15 cellular contexts compared by ENCODE assay signal in the genomic region with DNA sequence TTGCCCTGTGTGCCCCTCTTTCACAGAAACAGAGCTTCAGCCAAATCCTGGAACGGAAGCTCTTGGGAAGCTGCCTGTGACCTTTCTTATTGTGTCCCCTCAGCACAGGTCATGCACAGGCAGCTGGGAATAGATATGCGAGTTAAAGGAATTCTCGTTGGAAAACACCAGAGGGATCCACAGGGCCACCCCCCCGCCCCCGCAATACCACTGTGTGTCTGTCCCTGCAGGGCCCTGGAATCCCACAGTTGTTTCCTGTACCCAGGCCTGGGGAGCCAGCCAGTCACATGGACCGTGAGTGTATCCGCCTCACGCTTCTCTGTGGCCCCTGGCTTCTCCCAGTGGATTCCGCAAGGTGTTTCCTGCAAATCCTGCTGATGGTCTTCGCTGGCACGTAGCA. TPM values are rescaled to one million over a fixed set of nuclear protein-coding genes. Genes with fewer than 3 reads are reported as not detected.
DNase-seq lines count a peak whose midpoint lies in the region; ATAC-seq and TF ChIP-seq lines count a peak whose summit lies in the region.
"Had no signal": no experiment of that assay in that cellular context is flagged by ENCODE, and none has a peak within 500 bp of the region (broad histone marks: within the 10 kb centered on the region; RNA-seq: fewer than 3 reads in every experiment).

No MANE protein-coding gene starts in this region.

- 53 to 62% methylated on average over 10 to 11 of the region's 11 CpGs for WGBS in thyroid gland, 2 donors

- H3K36me3 Mint-ChIP-seq in brain: no peaks in the 10 kb centered on the region
- H3K36me3 Mint-ChIP-seq: stimulated activated naive B cell treated with anti-CD40 and anti-IgM and Interleukin-4, amounts not matched to agents 10 μg/mL and 1 μg/mL and 100 μg/mL, for 72 hours had no signal

- in situ Hi-C loops in GM13976 (cut with MboI; ENCODE audit: low sequenced_read_pairs, unreplicated experiment): no loop called here

- no peaks in the 10 kb centered on the region for H3K27me3 ChIP-seq in thyroid gland
- H3K27me3 ChIP-seq: BE2C had no signal

- H3K27me3 Mint-ChIP-seq in brain: peaks cover 3% of the 10 kb centered on the region

- H3K27ac ChIP-seq in thyroid gland: peak overlapping the region; percentile 61 to 79 (median 70)

- H3K4me3 Mint-ChIP-seq in brain: no peak overlapping the region
- H3K4me3 Mint-ChIP-seq: stimulated activated naive B cell treated with anti-CD40 and anti-IgM and Interleukin-4, amounts not matched to agents 10 μg/mL and 1 μg/mL and 100 μg/mL, for 72 hours had no signal

- TF ChIP-seq CTCF in brain (conservative IDR thresholded peaks at IDR 0.05) (no peak), thyroid gland (IDR thresholded peaks at IDR 0.05) (no peak), GM13976 (IDR thresholded peaks at IDR 0.05; ENCODE audit: borderline replicate concordance, control extremely low read depth, extremely low read depth, insufficient read depth, missing control alignments) (no peak)

- no peaks in the 10 kb centered on the region for H3K9me3 Mint-ChIP-seq in brain
- H3K9me3 Mint-ChIP-seq: stimulated activated naive B cell treated with anti-CD40 and anti-IgM and Interleukin-4, amounts not matched to agents 10 μg/mL and 1 μg/mL and 100 μg/mL, for 72 hours had no signal

- TF ChIP-seq POLR2A in thyroid gland (IDR thresholded peaks at IDR 0.05): no peak

- DNase-seq in left cardiac atrium (peak; percentile 82), mucosa of gallbladder (ENCODE audit: low spot score) (peak; percentile 27), thyroid gland (peak; percentile 67 to 70), GM13976 (ENCODE audit: low spot score) (no peak)
- no peak for DNase-seq in central memory CD4-positive, alpha-beta T cell
- DNase-seq: activated T-cell treated with anti-CD3 and anti-CD28 coated beads, Interleukin-2, amount 50 U/mL, for 1 hour; BE2C; NCI-H2171 treated with DMSO at 0.1 percent for 48 hours; stimulated activated CD4-positive, alpha-beta T cell treated with anti-CD3 and anti-CD28 coated beads, Interleukin-4, amount 100 ng/mL, for 4 hours; stimulated activated naive B cell treated with anti-CD40 and anti-IgM and Interleukin-4, amounts not matched to agents 10 μg/mL and 1 μg/mL and 100 μg/mL, for 72 hours; SW 1271 had no signal

- peak overlapping the region in 3 of 5 experiments; percentile 29 to 80 (median 40) for H3K27ac Mint-ChIP-seq in brain
- H3K27ac Mint-ChIP-seq: stimulated activated naive B cell treated with anti-CD40 and anti-IgM and Interleukin-4, amounts not matched to agents 10 μg/mL and 1 μg/mL and 100 μg/mL, for 72 hours had no signal

- peaks cover 54% of the 10 kb centered on the region for H3K4me1 Mint-ChIP-seq in brain

- peaks cover 0 to 3% of the 10 kb centered on the region in 2 donors for H3K36me3 ChIP-seq in thyroid gland
- H3K36me3 ChIP-seq: BE2C had no signal

- intact Hi-C loops in left cardiac atrium (cut with DNase I): no loop called here
- intact Hi-C loops in thyroid gland (cut with DNase I): no loop called here

- peak; percentile 69 to 80 for ATAC-seq in left cardiac atrium
- ATAC-seq in HG03139 (IDR thresholded peaks at IDR 0.05; ENCODE audit: unreplicated experiment): no peak
- no peak for ATAC-seq in GM21528 (IDR thresholded peaks at IDR 0.05; ENCODE audit: low FRiP score, unreplicated experiment)
- ATAC-seq: activated CD4-positive, CD25-positive, alpha-beta regulatory T cell treated with anti-CD3 and anti-CD28 coated beads, Interleukin-2, amount 50 U/mL, for 24 hours; stimulated activated naive B cell treated with anti-CD40 and anti-IgM and Interleukin-4, amounts not matched to agents 10 μg/mL and 1 μg/mL and 100 μg/mL, for 72 hours had no signal

- no peaks in the 10 kb centered on the region for H3K9me3 ChIP-seq in thyroid gland
- H3K9me3 ChIP-seq: BE2C had no signal

- no peak overlapping the region for H3K4me3 ChIP-seq in thyroid gland (replicated peaks in 1 of 3)

- H3K4me1 ChIP-seq in thyroid gland: peaks cover 73 to 93% of the 10 kb centered on the region in 2 donors
- H3K4me1 ChIP-seq: BE2C had no signal

RNA-seq across cellular contexts. Expression of a gene that starts 29.0 kb away (rescaled TPM):
- polyA plus RNA-seq in brain (ENCODE audit: insufficient read depth, low read depth, low replicate concordance): 47.8 TPM
- total RNA-seq in left cardiac atrium: 100 to 1,000 TPM; 434 to 484 TPM
- 180 TPM for total RNA-seq in mucosa of gallbladder
- 100 to 1,000 TPM; 424 to 772 (median 543) TPM for total RNA-seq in thyroid gland

Comparison
In these comparisons a context has a peak if more than half of its experiments do, and no peak if none do; other contexts are left out.
1. ATAC-seq: peak in left cardiac atrium (2 of 2); none in HG03139 (single experiment) and GM21528 (single experiment).
2. DNase-seq: peak in left cardiac atrium (single experiment), mucosa of gallbladder (single experiment) and thyroid gland (2 of 2); none in central memory CD4-positive, alpha-beta T cell (single experiment) and GM13976 (single experiment).